In genomic region chr3:196985298-196985697, GRCh38 we compare ENCODE assay signal across 15 cellular contexts. TPM values are rescaled to one million over a fixed set of nuclear protein-coding genes. Genes with fewer than 3 reads are reported as not detected.
DNase-seq lines count a peak whose midpoint lies in the region; ATAC-seq and TF ChIP-seq lines count a peak whose summit lies in the region.
"Had no signal": no experiment of that assay in that cellular context is flagged by ENCODE, and none has a peak within 500 bp of the region (broad histone marks: within the 10 kb centered on the region; RNA-seq: fewer than 3 reads in every experiment).

No MANE protein-coding gene starts in this region.

- TF ChIP-seq POLR2A in esophagus muscularis mucosa (IDR thresholded peaks at IDR 0.05; ENCODE audit: low read depth) = no peak

- H3K27ac ChIP-seq in left ventricle myocardium inferior (replicated peaks) (no peak overlapping the region), right cardiac atrium (ENCODE audit: low read length) (no peak overlapping the region), hepatocyte (peak overlapping the region; percentile 94), upper lobe of right lung (no peak overlapping the region), esophagus muscularis mucosa (replicated peaks in 1 of 4) (no peak overlapping the region)

- H3K4me3 ChIP-seq in left ventricle myocardium inferior (no peak overlapping the region), right cardiac atrium (ENCODE audit: low read length) (no peak overlapping the region), hepatocyte (no peak overlapping the region), mucosa of descending colon (no peak overlapping the region), upper lobe of right lung (no peak overlapping the region), esophagus muscularis mucosa (no peak overlapping the region), H7 (ENCODE audit: insufficient read depth, low read depth, low read length) (no peak overlapping the region)
- H3K4me3 ChIP-seq: GM23338, HAP-1 had no signal

- H4K20me1 ChIP-seq in hepatocyte (ENCODE audit: insufficient read depth, poor library complexity, severe bottlenecking) = no peaks in the 10 kb centered on the region

- no peak for TF ChIP-seq EP300 in esophagus muscularis mucosa (IDR thresholded peaks at IDR 0.05)

- 76% methylated on average over 6 of the region's 6 CpGs for WGBS in right cardiac atrium
- WGBS in hepatocyte (ENCODE audit: low lambda C conversion rate, missing lambda C conversion rate) = 52% methylated on average over 6 of the region's 6 CpGs
- 83% methylated on average over 4 of the region's 6 CpGs for WGBS in esophagus muscularis mucosa

- POLR2A ChIA-PET in GM10248 (lab: Yijun Ruan, JAX) = no interaction called here

- CTCF ChIA-PET in GM10248 (lab: Yijun Ruan, JAX) = interaction anchor here (1.0 to 1.6 kb wide), 2 partner anchors 118 to 148 kb away, joined by 3 read pairs; partner anchors contain the start of gene SENP5

- H3K9me2 ChIP-seq in hepatocyte (replicated peaks; ENCODE audit: insufficient read depth) = no peaks in the 10 kb centered on the region

- no peaks in the 10 kb centered on the region for H3K79me2 ChIP-seq in hepatocyte

- no peak for ATAC-seq in right cardiac atrium
- peak; percentile 53 for ATAC-seq in mucosa of descending colon
- ATAC-seq in upper lobe of right lung = no peak
- ATAC-seq: GM23338 had no signal

- H2AFZ ChIP-seq in hepatocyte = peak overlapping the region; percentile 2
- H2AFZ ChIP-seq: GM23338 had no signal

- H3K9me3 ChIP-seq in left ventricle myocardium inferior (replicated peaks) = peaks cover 13% of the 10 kb centered on the region
- H3K9me3 ChIP-seq in right cardiac atrium (ENCODE audit: control insufficient read depth, low read length) = no peaks in the 10 kb centered on the region
- no peaks in the 10 kb centered on the region for H3K9me3 ChIP-seq in hepatocyte (ENCODE audit: low read depth)
- no peaks in the 10 kb centered on the region for H3K9me3 ChIP-seq in mucosa of descending colon
- H3K9me3 ChIP-seq in upper lobe of right lung = no peaks in the 10 kb centered on the region
- H3K9me3 ChIP-seq in esophagus muscularis mucosa = peaks cover 0 to 8% (median 0%) of the 10 kb centered on the region in 4 donors
- H3K9me3 ChIP-seq: HAP-1 had no signal

- TF ChIP-seq CTCF in left ventricle myocardium inferior (IDR thresholded peaks at IDR 0.05; ENCODE audit: borderline replicate concordance) = no peak
- no peak for TF ChIP-seq CTCF in hepatocyte (IDR thresholded peaks at IDR 0.05; ENCODE audit: poor library complexity)
- no peak for TF ChIP-seq CTCF in mucosa of descending colon (IDR thresholded peaks at IDR 0.05)
- no peak for TF ChIP-seq CTCF in upper lobe of right lung (IDR thresholded peaks at IDR 0.05)
- TF ChIP-seq CTCF in esophagus muscularis mucosa (IDR thresholded peaks at IDR 0.05) = no peak
- no peak for TF ChIP-seq CTCF in GM10248 (IDR thresholded peaks at IDR 0.05; ENCODE audit: control extremely low read depth, extremely low read depth, low read depth, missing control alignments)

- intact Hi-C loops in left ventricle myocardium inferior (cut with micrococcal nuclease) (no loop called here), right cardiac atrium (cut with DNase I) (no loop called here), mucosa of descending colon (cut with DNase I, micrococcal nuclease) (no loop called here), upper lobe of right lung (cut with DNase I) (no loop called here), esophagus muscularis mucosa (cut with DNase I) (no loop called here)

- no peak overlapping the region for H3K4me2 ChIP-seq in hepatocyte
- H3K4me2 ChIP-seq: GM23338 had no signal

- DNase-seq in left ventricle myocardium inferior (peak; percentile 4), right cardiac atrium (no peak), hepatocyte (ENCODE audit: low spot score) (peak; percentile 48), mucosa of descending colon (no peak), upper lobe of right lung (peak; percentile 27), esophagus muscularis mucosa (ENCODE audit: extremely low spot score) (no peak), H7 (no peak), GM10248 (ENCODE audit: extremely low spot score) (no peak)
- DNase-seq: ACHN; C1 segment of cervical spinal cord; CD4-positive, alpha-beta T cell; DMS79; EL had no signal

- H3K4me1 ChIP-seq in left ventricle myocardium inferior = peaks cover 10% of the 10 kb centered on the region
- no peaks in the 10 kb centered on the region for H3K4me1 ChIP-seq in right cardiac atrium (ENCODE audit: control insufficient read depth, insufficient read depth, low read length)
- H3K4me1 ChIP-seq in hepatocyte (ENCODE audit: insufficient read depth) = peaks cover 48% of the 10 kb centered on the region
- peaks cover 2% of the 10 kb centered on the region for H3K4me1 ChIP-seq in mucosa of descending colon (ENCODE audit: low read depth)
- H3K4me1 ChIP-seq in upper lobe of right lung = no peaks in the 10 kb centered on the region
- H3K4me1 ChIP-seq in esophagus muscularis mucosa = peaks cover 0 to 3% (median 0%) of the 10 kb centered on the region in 4 donors
- H3K4me1 ChIP-seq: HAP-1 had no signal

- H3K27me3 ChIP-seq in left ventricle myocardium inferior (ENCODE audit: low read depth) (no peaks in the 10 kb centered on the region), right cardiac atrium (ENCODE audit: control insufficient read depth, insufficient read depth) (no peaks in the 10 kb centered on the region), hepatocyte (no peaks in the 10 kb centered on the region), upper lobe of right lung (peaks cover 3% of the 10 kb centered on the region), esophagus muscularis mucosa (peaks cover 0 to 32% (median 0%) of the 10 kb centered on the region in 4 donors), H7 (ENCODE audit: control insufficient read depth, insufficient read depth, low read length) (no peaks in the 10 kb centered on the region)

- H3K36me3 ChIP-seq in left ventricle myocardium inferior = no peaks in the 10 kb centered on the region
- H3K36me3 ChIP-seq in hepatocyte (replicated peaks; ENCODE audit: insufficient read depth, low read depth) = no peaks in the 10 kb centered on the region
- H3K36me3 ChIP-seq in mucosa of descending colon (ENCODE audit: low read depth) = no peaks in the 10 kb centered on the region
- H3K36me3 ChIP-seq in upper lobe of right lung = no peaks in the 10 kb centered on the region
- no peaks in the 10 kb centered on the region for H3K36me3 ChIP-seq in esophagus muscularis mucosa
- H3K36me3 ChIP-seq in H7 (replicated peaks; ENCODE audit: control insufficient read depth, insufficient read depth, low read length) = no peaks in the 10 kb centered on the region
- H3K36me3 ChIP-seq: HAP-1 had no signal

RNA-seq across cellular contexts. Expression of gene PIGZ, which starts 16.7 kb away (rescaled TPM):
- total RNA-seq in left ventricle myocardium inferior = 3.7 TPM
- total RNA-seq in right cardiac atrium = 1 to 10 TPM; 3.4 to 5.2 (median 4.3) TPM
- 3.6 TPM for polyA plus RNA-seq in right cardiac atrium
- total RNA-seq in hepatocyte = 11.1 and 18.0 TPM in 2 replicates
- polyA plus RNA-seq in hepatocyte = 24.2 and 32.6 TPM in 2 replicates
- 100 to 1,000 TPM in 2 of 3 donors, 10 to 100 TPM in 1; 29.1 to 131 (median 122) TPM for total RNA-seq in mucosa of descending colon
- total RNA-seq in upper lobe of right lung = 3.6 TPM
- total RNA-seq in esophagus muscularis mucosa = 10 to 100 TPM; 12.9 to 18.2 (median 15.4) TPM
- 0.55 and 1.2 TPM in 2 replicates for total RNA-seq in H7 (2014; rRNA removed; shearing (Covaris generic))
- total RNA-seq: GM23338 had no signal

RNA-seq across cellular contexts. Expression of gene NCBP2, which starts 43.0 kb away (rescaled TPM):
- total RNA-seq in left ventricle myocardium inferior = 36.9 TPM
- 10 to 100 TPM; 35.5 to 43.4 (median 37.0) TPM for total RNA-seq in right cardiac atrium
- polyA plus RNA-seq in right cardiac atrium = 30.9 TPM
- total RNA-seq in hepatocyte = 60.2 and 78.3 TPM in 2 replicates
- 94.5 and 101 TPM in 2 replicates for polyA plus RNA-seq in hepatocyte
- 10 to 100 TPM; 48.0 to 57.3 (median 55.0) TPM for total RNA-seq in mucosa of descending colon
- total RNA-seq in upper lobe of right lung = 54.7 TPM
- 10 to 100 TPM; 37.8 to 54.3 (median 45.8) TPM for total RNA-seq in esophagus muscularis mucosa
- 67.8 and 82.8 TPM in 2 replicates for total RNA-seq in H7 (2014; rRNA removed; shearing (Covaris generic))

RNA-seq across cellular contexts. Expression of gene MELTF, which starts 44.3 kb away (rescaled TPM):
- total RNA-seq in left ventricle myocardium inferior = 9.6 TPM
- total RNA-seq in right cardiac atrium = 1 to 10 TPM; 1.2 to 6.5 (median 2.9) TPM
- polyA plus RNA-seq in right cardiac atrium = 2.4 TPM
- 44.3 and 74.0 TPM in 2 replicates for total RNA-seq in hepatocyte
- 121 and 137 TPM in 2 replicates for polyA plus RNA-seq in hepatocyte
- 10 to 100 TPM in 2 of 3 donors, 1 to 10 TPM in 1; 8.4 to 17.3 (median 10.7) TPM for total RNA-seq in mucosa of descending colon
- total RNA-seq in upper lobe of right lung = 2.3 TPM
- 1 to 10 TPM; 3.6 to 9.1 (median 4.5) TPM for total RNA-seq in esophagus muscularis mucosa
- 3.5 and 4.8 TPM in 2 replicates for total RNA-seq in H7 (2014; rRNA removed; shearing (Covaris generic))

Comparison
In these comparisons a context has a peak if more than half of its experiments do, and no peak if none do; other contexts are left out.
1. DNase-seq: peak in left ventricle myocardium inferior (single experiment), hepatocyte (single experiment) and upper lobe of right lung (single experiment); none in right cardiac atrium (0 of 3), mucosa of descending colon (0 of 3), esophagus muscularis mucosa (single experiment), H7 (single experiment) and GM10248 (single experiment).